Comparison of ENCODE assay signal across 27 cellular contexts in the genomic region with DNA sequence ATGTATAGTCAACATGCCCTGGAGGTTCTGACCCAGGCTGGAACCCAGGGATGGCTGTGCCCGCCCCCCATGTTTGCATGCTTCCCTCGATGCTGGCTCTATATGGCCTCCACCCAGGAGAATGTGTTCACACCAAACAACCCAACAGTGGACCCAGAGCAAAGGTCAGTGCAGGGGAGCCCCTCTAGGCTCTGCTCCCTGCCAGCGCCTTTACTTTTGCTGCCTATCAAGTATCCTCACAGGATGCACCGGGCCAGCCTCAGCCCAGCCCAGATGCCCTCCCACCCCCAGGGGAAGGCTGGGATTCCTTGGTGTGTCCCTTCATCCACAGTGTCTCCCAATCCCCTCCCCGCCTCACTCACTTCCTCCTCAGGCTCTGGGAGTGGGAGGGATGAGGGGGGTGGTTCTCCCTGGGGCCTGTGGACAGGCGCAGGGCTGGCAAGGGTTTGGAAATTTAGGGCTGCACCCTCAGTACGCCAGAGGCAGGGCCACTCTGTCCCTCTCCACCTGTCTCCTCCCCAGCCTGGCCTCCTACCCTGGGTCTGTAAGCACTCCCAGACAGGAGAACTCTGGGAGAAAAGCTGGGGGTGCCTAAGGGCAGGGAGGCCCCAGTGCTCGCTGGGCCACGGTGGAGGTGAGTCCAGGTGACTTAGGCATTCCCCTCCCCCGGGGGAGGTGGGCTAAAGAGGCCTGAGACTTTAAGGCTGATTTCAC. TPM values are rescaled to one million over a fixed set of nuclear protein-coding genes. Genes with fewer than 3 reads are reported as not detected.
DNase-seq lines count a peak whose midpoint lies in the region; ATAC-seq and TF ChIP-seq lines count a peak whose summit lies in the region.
"Had no signal": no experiment of that assay in that cellular context is flagged by ENCODE, and none has a peak within 500 bp of the region (broad histone marks: within the 10 kb centered on the region; RNA-seq: fewer than 3 reads in every experiment).

No MANE protein-coding gene starts in this region.

- H3K79me2 ChIP-seq in hepatocyte (no peaks in the 10 kb centered on the region), osteoblast (ENCODE audit: insufficient read depth, low read length) (no peaks in the 10 kb centered on the region)

- H3K9me3 ChIP-seq in hepatocyte (ENCODE audit: low read depth) (no peaks in the 10 kb centered on the region), osteoblast (ENCODE audit: low read depth, low read length) (no peaks in the 10 kb centered on the region)
- H3K9me3 ChIP-seq: BLaER1 treated with 17β-estradiol and CSF1 and Interleukin-3, amounts not matched to agents 10 nM and 100 nM; body of pancreas; left ventricle myocardium inferior; uterus had no signal

- ATAC-seq in natural killer cell treated with Interleukin-12 subunit alpha and Interleukin-12 subunit beta and Interleukin-15 and Interleukin-18, amount 100 ng/mL, for 72 hours: peak in 1 of 2 donors; percentile 21
- ATAC-seq in natural killer cell (no peak), SK-N-SH treated with all-trans-retinoic acid at 6 μM for 48 hours (no peak), GM19023 (IDR thresholded peaks at IDR 0.05; ENCODE audit: unreplicated experiment) (no peak)
- ATAC-seq: body of pancreas, T-helper 17 cell had no signal

- H2AFZ ChIP-seq in hepatocyte: no peak overlapping the region
- H2AFZ ChIP-seq in osteoblast (ENCODE audit: low read length): no peak overlapping the region

- H3K27me3 Mint-ChIP-seq in natural killer cell treated with Interleukin-12 subunit alpha and Interleukin-12 subunit beta and Interleukin-15 and Interleukin-18, amount 100 ng/mL, for 72 hours: peaks cover 0 to 21% of the 10 kb centered on the region in 2 donors
- peaks cover 11 to 22% of the 10 kb centered on the region in 2 donors for H3K27me3 Mint-ChIP-seq in natural killer cell (ENCODE audit: low read depth in 2 of 2)

- 61% methylated on average over 10 of the region's 10 CpGs for WGBS in hepatocyte (ENCODE audit: low lambda C conversion rate, missing lambda C conversion rate)

- H3K36me3 ChIP-seq in hepatocyte (replicated peaks; ENCODE audit: insufficient read depth, low read depth) (no peaks in the 10 kb centered on the region), osteoblast (ENCODE audit: insufficient read depth, low read length) (no peaks in the 10 kb centered on the region)
- H3K36me3 ChIP-seq: left ventricle myocardium inferior, uterus had no signal

- DNase-seq in natural killer cell treated with Interleukin-12 subunit alpha and Interleukin-12 subunit beta and Interleukin-15 and Interleukin-18, amount 100 ng/mL, for 72 hours (ENCODE audit: low spot score): peak; percentile 51
- DNase-seq in natural killer cell (no peak), hepatocyte (ENCODE audit: low spot score) (peak; percentile 8), osteoblast (ENCODE audit: insufficient read length, low spot score, missing footprints) (peak; percentile 62), amniotic stem cell (lab: John Stamatoyannopoulos, UW) (no peak), DMS153 (lab: John Stamatoyannopoulos, UW) (no peak)
- DNase-seq: activated CD4-positive, alpha-beta T cell treated with anti-CD3 and anti-CD28 coated beads for 48 hours; Calu3; effector CD8-positive, alpha-beta T cell; erythroblast; IMR-90; left ventricle myocardium inferior; NCI-H1092; NCI-H187; NCI-H526 treated with DMSO at 0.1 percent for 48 hours; T-helper 17 cell; uterus had no signal

- intact Hi-C loops in natural killer cell (cut with micrococcal nuclease): no loop called here

- no peak overlapping the region for H3K27ac ChIP-seq in hepatocyte
- no peak overlapping the region for H3K27ac ChIP-seq in osteoblast (ENCODE audit: low read depth, low read length)
- H3K27ac ChIP-seq: BLaER1 treated with 17β-estradiol and CSF1 and Interleukin-3, amounts not matched to agents 10 nM and 100 nM; body of pancreas; HL-60; left ventricle myocardium inferior; RWPE1; uterus had no signal

- no peak overlapping the region for H3K27ac Mint-ChIP-seq in natural killer cell treated with Interleukin-12 subunit alpha and Interleukin-12 subunit beta and Interleukin-15 and Interleukin-18, amount 100 ng/mL, for 72 hours
- no peak overlapping the region for H3K27ac Mint-ChIP-seq in natural killer cell
- H3K27ac Mint-ChIP-seq: progenitor cell of endocrine pancreas, T-helper 17 cell had no signal

- H3K9me3 Mint-ChIP-seq in natural killer cell treated with Interleukin-12 subunit alpha and Interleukin-12 subunit beta and Interleukin-15 and Interleukin-18, amount 100 ng/mL, for 72 hours: no peaks in the 10 kb centered on the region
- H3K9me3 Mint-ChIP-seq in natural killer cell: no peaks in the 10 kb centered on the region
- H3K9me3 Mint-ChIP-seq: nephron had no signal

- no peaks in the 10 kb centered on the region for H3K4me1 ChIP-seq in hepatocyte (ENCODE audit: insufficient read depth)
- H3K4me1 ChIP-seq in osteoblast (ENCODE audit: insufficient read depth, low read length): no peaks in the 10 kb centered on the region
- H3K4me1 ChIP-seq: body of pancreas, left ventricle myocardium inferior, uterus had no signal

- H3K36me3 Mint-ChIP-seq in natural killer cell treated with Interleukin-12 subunit alpha and Interleukin-12 subunit beta and Interleukin-15 and Interleukin-18, amount 100 ng/mL, for 72 hours: no peaks in the 10 kb centered on the region
- H3K36me3 Mint-ChIP-seq in natural killer cell: no peaks in the 10 kb centered on the region

- H3K4me2 ChIP-seq in hepatocyte: no peak overlapping the region
- H3K4me2 ChIP-seq in osteoblast (ENCODE audit: insufficient read depth, low read length): no peak overlapping the region
- H3K4me2 ChIP-seq: BLaER1 treated with 17β-estradiol and CSF1 and Interleukin-3, amounts not matched to agents 10 nM and 100 nM had no signal

- H3K27me3 ChIP-seq in hepatocyte (peaks cover 30% of the 10 kb centered on the region), osteoblast (ENCODE audit: insufficient read depth, low read length) (no peaks in the 10 kb centered on the region)
- H3K27me3 ChIP-seq: BLaER1 treated with 17β-estradiol and CSF1 and Interleukin-3, amounts not matched to agents 10 nM and 100 nM; body of pancreas; uterus had no signal

- H3K4me1 Mint-ChIP-seq in natural killer cell treated with Interleukin-12 subunit alpha and Interleukin-12 subunit beta and Interleukin-15 and Interleukin-18, amount 100 ng/mL, for 72 hours (ENCODE audit: low read depth in 2 of 2): no peaks in the 10 kb centered on the region
- H3K4me1 Mint-ChIP-seq in natural killer cell: no peaks in the 10 kb centered on the region

- H3K4me3 ChIP-seq in hepatocyte (no peak overlapping the region), osteoblast (ENCODE audit: insufficient read depth, low read length) (no peak overlapping the region)
- H3K4me3 ChIP-seq: BLaER1 treated with 17β-estradiol and CSF1 and Interleukin-3, amounts not matched to agents 10 nM and 100 nM; body of pancreas; left ventricle myocardium inferior; uterus had no signal

- no peaks in the 10 kb centered on the region for H3K9me2 ChIP-seq in hepatocyte (replicated peaks; ENCODE audit: insufficient read depth)

- TF ChIP-seq CTCF in natural killer cell (IDR thresholded peaks at IDR 0.05) (no peak), hepatocyte (IDR thresholded peaks at IDR 0.05; ENCODE audit: poor library complexity) (no peak), osteoblast (IDR thresholded peaks at IDR 0.05; ENCODE audit: extremely low read depth, low read depth, low read length) (no peak)

- H4K20me1 ChIP-seq in hepatocyte (ENCODE audit: insufficient read depth, poor library complexity, severe bottlenecking) (no peaks in the 10 kb centered on the region), osteoblast (ENCODE audit: insufficient read depth, low read length) (peaks cover 7% of the 10 kb centered on the region)

- no peak overlapping the region for H3K4me3 Mint-ChIP-seq in natural killer cell treated with Interleukin-12 subunit alpha and Interleukin-12 subunit beta and Interleukin-15 and Interleukin-18, amount 100 ng/mL, for 72 hours
- no peak overlapping the region for H3K4me3 Mint-ChIP-seq in natural killer cell
- H3K4me3 Mint-ChIP-seq: T-helper 17 cell had no signal

TF ChIP-seq in SK-N-SH treated with all-trans-retinoic acid at 6 μM for 48 hours, 23 proteins besides CTCF, POLR2A, EP300 and RAD21:
- TF ChIP-seq ESRRG (CRISPR knock-in tag; IDR thresholded peaks at IDR 0.05) (no peak), ZNF8 (CRISPR knock-in tag; IDR thresholded peaks at IDR 0.05) (no peak)

RNA-seq across cellular contexts. Expression of a gene that starts 2.3 kb away (rescaled TPM):
- total RNA-seq in natural killer cell treated with Interleukin-12 subunit alpha and Interleukin-12 subunit beta and Interleukin-15 and Interleukin-18, amount 100 ng/mL, for 72 hours: 1 to 10 TPM; 6.5 to 7.2 TPM
- total RNA-seq in natural killer cell (not detected), hepatocyte (0.84 and 1.7 TPM in 2 replicates), osteoblast (0.88 and 2.5 TPM in 2 replicates)
- polyA plus RNA-seq in hepatocyte: 2.9 and 4.0 TPM in 2 replicates
- total RNA-seq: Calu3, fibroblast of villous mesenchyme, IMR-90, left ventricle myocardium inferior, progenitor cell of endocrine pancreas, subcutaneous adipose tissue, T-helper 17 cell had no signal

RNA-seq across cellular contexts. Expression of a gene that starts 37.6 kb away (rescaled TPM):
- total RNA-seq in natural killer cell treated with Interleukin-12 subunit alpha and Interleukin-12 subunit beta and Interleukin-15 and Interleukin-18, amount 100 ng/mL, for 72 hours: 10 to 100 TPM in 1 of 2 donors, 1 to 10 TPM in 1; 8.4 to 15.8 TPM
- not detected for total RNA-seq in natural killer cell
- total RNA-seq in hepatocyte: 0.20 and 0.52 TPM in 2 replicates
- 0.23 and 1.2 TPM in 2 replicates for polyA plus RNA-seq in hepatocyte
- total RNA-seq in osteoblast: 4.1 and 4.3 TPM in 2 replicates
- total RNA-seq: Calu3, progenitor cell of endocrine pancreas, T-helper 17 cell had no signal

RNA-seq across cellular contexts. Expression of a gene that starts 40.4 kb away (rescaled TPM):
- total RNA-seq in natural killer cell treated with Interleukin-12 subunit alpha and Interleukin-12 subunit beta and Interleukin-15 and Interleukin-18, amount 100 ng/mL, for 72 hours: under 1 TPM in 1 of 2 donors, not detected in 1; 0.88 TPM
- 1 to 10 TPM; 2.2 to 3.1 (median 2.5) TPM for total RNA-seq in natural killer cell
- total RNA-seq in hepatocyte: 0.48 and 0.97 TPM in 2 replicates
- 3.4 and 4.7 TPM in 2 replicates for polyA plus RNA-seq in hepatocyte
- total RNA-seq in osteoblast: 0.88 and 1.1 TPM in 2 replicates
- total RNA-seq: Calu3 had no signal

RNA-seq across cellular contexts. Expression of a gene that starts 56.6 kb away (rescaled TPM):
- total RNA-seq in natural killer cell treated with Interleukin-12 subunit alpha and Interleukin-12 subunit beta and Interleukin-15 and Interleukin-18, amount 100 ng/mL, for 72 hours: 10 to 100 TPM; 76.0 to 83.5 TPM
- 10 to 100 TPM; 30.3 to 44.2 (median 43.2) TPM for total RNA-seq in natural killer cell
- 62.6 and 81.0 TPM in 2 replicates for total RNA-seq in hepatocyte
- 39.5 and 41.5 TPM in 2 replicates for polyA plus RNA-seq in hepatocyte
- total RNA-seq in osteoblast: 30.0 and 36.8 TPM in 2 replicates

Comparison
In these comparisons a context has a peak if more than half of its experiments do, and no peak if none do; other contexts are left out.
1. DNase-seq: peak in natural killer cell treated with Interleukin-12 subunit alpha and Interleukin-12 subunit beta and Interleukin-15 and Interleukin-18, amount 100 ng/mL, for 72 hours (single experiment), hepatocyte (single experiment) and osteoblast (single experiment); none in natural killer cell (single experiment), amniotic stem cell (single experiment) and DMS153 (single experiment).